18 cellular contexts compared by ENCODE assay signal in genomic region chr20:61026731-61027130, GRCh38.
DNase-seq lines count a peak whose midpoint lies in the region; ATAC-seq, FAIRE-seq and TF ChIP-seq lines count a peak whose summit lies in the region.
"Had no signal": no experiment of that assay in that cellular context is flagged by ENCODE, and none has a peak within 500 bp of the region (broad histone marks: within the 10 kb centered on the region; RNA-seq: fewer than 3 reads in every experiment).

No MANE protein-coding gene starts in this region.

- DNase-seq in HTR-8/SVneo (ENCODE audit: insufficient read length, low spot score) (no peak), RWPE2 (ENCODE audit: low spot score) (peak; percentile 62), islet precursor cell (peak; percentile 4)
- no peak for DNase-seq in activated CD8-positive, alpha-beta T cell treated with anti-CD3 and anti-CD28 coated beads, Interleukin-2, amount 10 ng/mL, durations not matched to agents 7 days and 5 days
- DNase-seq: C1 segment of cervical spinal cord; Calu3; CD4-positive, alpha-beta memory T cell; COR-L47; DMS53; GF-D8; GM23248; H7; HCEC 1CT had no signal

- no peak overlapping the region for H3K27ac ChIP-seq in RWPE2 (ENCODE audit: poor library complexity, severe bottlenecking)
- H3K27ac ChIP-seq: GM23248 had no signal

- no peaks in the 10 kb centered on the region for H3K36me3 ChIP-seq in RWPE2 (ENCODE audit: low read depth)

- H3K4me3 ChIP-seq in RWPE2 (ENCODE audit: severe bottlenecking): no peak overlapping the region
- H3K4me3 ChIP-seq: GM23248 had no signal

- no peaks in the 10 kb centered on the region for H3K27me3 Mint-ChIP-seq in activated CD8-positive, alpha-beta T cell treated with anti-CD3 and anti-CD28 coated beads, Interleukin-2, amount 10 ng/mL, durations not matched to agents 7 days and 5 days (ENCODE audit: low read depth)
- H3K27me3 Mint-ChIP-seq: CD4-positive, alpha-beta memory T cell had no signal

- peak; percentile 51 for FAIRE-seq in HTR-8/SVneo (lab: Jason Lieb, UNC)
- FAIRE-seq: GM12891, GM18507, H1 had no signal

- H3K4me1 ChIP-seq in RWPE2 (ENCODE audit: insufficient read depth, poor library complexity, severe bottlenecking): no peaks in the 10 kb centered on the region

- H3K27me3 ChIP-seq in RWPE2 (ENCODE audit: insufficient read depth, poor library complexity, severe bottlenecking): peaks cover 75% of the 10 kb centered on the region

- no peaks in the 10 kb centered on the region for H3K36me3 Mint-ChIP-seq in activated CD8-positive, alpha-beta T cell treated with anti-CD3 and anti-CD28 coated beads, Interleukin-2, amount 10 ng/mL, durations not matched to agents 7 days and 5 days (ENCODE audit: low read depth)
- H3K36me3 Mint-ChIP-seq: CD4-positive, alpha-beta memory T cell had no signal

- peaks cover 6% of the 10 kb centered on the region for H3K9me3 Mint-ChIP-seq in activated CD8-positive, alpha-beta T cell treated with anti-CD3 and anti-CD28 coated beads, Interleukin-2, amount 10 ng/mL, durations not matched to agents 7 days and 5 days (ENCODE audit: insufficient read depth)

- CTCF ChIA-PET in activated CD8-positive, alpha-beta T cell treated with anti-CD3 and anti-CD28 coated beads, Interleukin-2, amount 10 ng/mL, durations not matched to agents 7 days and 5 days (lab: Charles Lee): no interaction called here

- H3K9me3 ChIP-seq in RWPE2 (ENCODE audit: severe bottlenecking): no peaks in the 10 kb centered on the region

- no peaks in the 10 kb centered on the region for H3K4me1 Mint-ChIP-seq in activated CD8-positive, alpha-beta T cell treated with anti-CD3 and anti-CD28 coated beads, Interleukin-2, amount 10 ng/mL, durations not matched to agents 7 days and 5 days (ENCODE audit: low read depth)
- H3K4me1 Mint-ChIP-seq: CD4-positive, alpha-beta memory T cell had no signal

- no peak for TF ChIP-seq CTCF in RWPE2 (IDR thresholded peaks at IDR 0.05; ENCODE audit: poor library complexity, severe bottlenecking)

- H3K4me3 Mint-ChIP-seq in activated CD8-positive, alpha-beta T cell treated with anti-CD3 and anti-CD28 coated beads, Interleukin-2, amount 10 ng/mL, durations not matched to agents 7 days and 5 days: no peak overlapping the region
- H3K4me3 Mint-ChIP-seq: CD4-positive, alpha-beta memory T cell had no signal

- POLR2A ChIA-PET in activated CD8-positive, alpha-beta T cell treated with anti-CD3 and anti-CD28 coated beads, Interleukin-2, amount 10 ng/mL, durations not matched to agents 7 days and 5 days (lab: Charles Lee): no interaction called here

- ATAC-seq in RWPE2 (ENCODE audit: low read depth) (no peak), GM18867 (IDR thresholded peaks at IDR 0.05; ENCODE audit: unreplicated experiment) (no peak), GM21737 (IDR thresholded peaks at IDR 0.05; ENCODE audit: unreplicated experiment) (no peak)
- ATAC-seq in activated CD8-positive, alpha-beta T cell treated with anti-CD3 and anti-CD28 coated beads, Interleukin-2, amount 10 ng/mL, durations not matched to agents 7 days and 5 days: no peak

- no peak overlapping the region for H3K27ac Mint-ChIP-seq in activated CD8-positive, alpha-beta T cell treated with anti-CD3 and anti-CD28 coated beads, Interleukin-2, amount 10 ng/mL, durations not matched to agents 7 days and 5 days
- H3K27ac Mint-ChIP-seq: CD4-positive, alpha-beta memory T cell had no signal

Comparison
In these comparisons a context has a peak if more than half of its experiments do, and no peak if none do; other contexts are left out.
1. DNase-seq: peak in RWPE2 (single experiment) and islet precursor cell (single experiment); none in HTR-8/SVneo (single experiment) and activated CD8-positive, alpha-beta T cell treated with anti-CD3 and anti-CD28 coated beads, Interleukin-2, amount 10 ng/mL, durations not matched to agents 7 days and 5 days (single experiment).